Comparison of ENCODE assay signal across 1 cellular context in genomic region chr11:86812322-86812670, GRCh38.
TF ChIP-seq lines count a peak whose summit lies in the region.

No MANE protein-coding gene starts in this region.

TF ChIP-seq in IMR-90, 13 proteins besides CTCF, POLR2A, EP300 and RAD21:
- TF ChIP-seq ELK1 (IDR thresholded peaks at IDR 0.05; ENCODE audit: borderline replicate concordance, low read depth, low read length) (no peak), RCOR1 (IDR thresholded peaks at IDR 0.05; ENCODE audit: insufficient replicate concordance, low read length) (no peak), MAZ (IDR thresholded peaks at IDR 0.05; ENCODE audit: borderline replicate concordance, low read depth, low read length) (no peak), CEBPB (IDR thresholded peaks at IDR 0.05; ENCODE audit: low read depth, low read length) (no peak), BHLHE40 (IDR thresholded peaks at IDR 0.05; ENCODE audit: low read depth, low read length) (no peak), MAFK (IDR thresholded peaks at IDR 0.05; ENCODE audit: low read depth, low read length) (no peak), USF2 (IDR thresholded peaks at IDR 0.05; ENCODE audit: low read depth, low read length) (no peak), SMC3 (IDR thresholded peaks at IDR 0.05; ENCODE audit: low read depth, low read length) (no peak)
